Comparison of ENCODE assay signal across 18 cellular contexts in genomic region chr1:171418546-171418945, GRCh38.
DNase-seq lines count a peak whose midpoint lies in the region; ATAC-seq lines count a peak whose summit lies in the region.
"Had no signal": no experiment of that assay in that cellular context is flagged by ENCODE, and none has a peak within 500 bp of the region (broad histone marks: within the 10 kb centered on the region; RNA-seq: fewer than 3 reads in every experiment).

No MANE protein-coding gene starts in this region.

- H3K4me1 ChIP-seq in CD4-positive, alpha-beta memory T cell (ENCODE audit: insufficient read depth, low read length) = peaks cover 32% of the 10 kb centered on the region
- H3K4me1 ChIP-seq: BLaER1 treated with 17β-estradiol and CSF1 and Interleukin-3, amounts not matched to agents 10 nM and 100 nM had no signal

- peaks cover 0 to 2% of the 10 kb centered on the region in 2 donors for H3K36me3 Mint-ChIP-seq in CD4-positive, alpha-beta memory T cell
- H3K36me3 Mint-ChIP-seq in activated T-helper 17 cell treated with anti-CD3 and anti-CD28 coated beads, Interleukin-2, amount 50 U/mL, for 72 hours (ENCODE audit: low read depth) = no peaks in the 10 kb centered on the region
- no peaks in the 10 kb centered on the region for H3K36me3 Mint-ChIP-seq in stimulated activated effector memory CD8-positive, alpha-beta T cell treated with anti-CD3 and anti-CD28 coated beads, Interleukin-12 subunit alpha, Interleukin-12 subunit beta, amount 100 ng/mL, for 72 hours

- no peak overlapping the region for H3K27ac ChIP-seq in CD4-positive, alpha-beta memory T cell (ENCODE audit: low read depth, low read length)
- H3K27ac ChIP-seq: BLaER1 treated with 17β-estradiol and CSF1 and Interleukin-3, amounts not matched to agents 10 nM and 100 nM had no signal

- no peaks in the 10 kb centered on the region for H3K27me3 ChIP-seq in CD4-positive, alpha-beta memory T cell (ENCODE audit: insufficient read depth, low read length)
- H3K27me3 ChIP-seq: BLaER1 treated with 17β-estradiol and CSF1 and Interleukin-3, amounts not matched to agents 10 nM and 100 nM had no signal

- POLR2A ChIA-PET in CD4-positive, alpha-beta memory T cell (lab: Charles Lee; ENCODE audit: partially characterized antibody) = interaction anchor here (4.5 kb wide), 1 partner anchor 67 kb away, joined by 34 read pairs; the partner anchor contains the start of gene PRRC2C

- H3K9me3 Mint-ChIP-seq in CD4-positive, alpha-beta memory T cell = peaks cover 0 to 3% (median 0%) of the 10 kb centered on the region in 8 donors
- H3K9me3 Mint-ChIP-seq in activated T-helper 17 cell treated with anti-CD3 and anti-CD28 coated beads, Interleukin-2, amount 50 U/mL, for 72 hours = no peaks in the 10 kb centered on the region
- H3K9me3 Mint-ChIP-seq in stimulated activated effector memory CD8-positive, alpha-beta T cell treated with anti-CD3 and anti-CD28 coated beads, Interleukin-12 subunit alpha, Interleukin-12 subunit beta, amount 100 ng/mL, for 72 hours = no peaks in the 10 kb centered on the region
- H3K9me3 Mint-ChIP-seq in stimulated activated naive CD8-positive, alpha-beta T cell treated with anti-CD3 and anti-CD28 coated beads, Interleukin-15, amount 100 ng/mL, for 72 hours = peaks cover 0 to 10% of the 10 kb centered on the region in 2 donors
- H3K9me3 Mint-ChIP-seq: HFFc6 had no signal

- peak overlapping the region in 6 of 7 donors; percentile 25 to 85 (median 70) for H3K27ac Mint-ChIP-seq in CD4-positive, alpha-beta memory T cell
- peak overlapping the region; percentile 64 for H3K27ac Mint-ChIP-seq in activated T-helper 17 cell treated with anti-CD3 and anti-CD28 coated beads, Interleukin-2, amount 50 U/mL, for 72 hours
- peak overlapping the region; percentile 21 for H3K27ac Mint-ChIP-seq in stimulated activated effector memory CD8-positive, alpha-beta T cell treated with anti-CD3 and anti-CD28 coated beads, Interleukin-12 subunit alpha, Interleukin-12 subunit beta, amount 100 ng/mL, for 72 hours
- no peak overlapping the region for H3K27ac Mint-ChIP-seq in stimulated activated naive CD8-positive, alpha-beta T cell treated with anti-CD3 and anti-CD28 coated beads, Interleukin-15, amount 100 ng/mL, for 72 hours
- H3K27ac Mint-ChIP-seq: B cell, GM23338, HFFc6 had no signal

- peaks cover 21 to 35% (median 28%) of the 10 kb centered on the region in 4 donors for H3K4me1 Mint-ChIP-seq in CD4-positive, alpha-beta memory T cell
- H3K4me1 Mint-ChIP-seq in activated T-helper 17 cell treated with anti-CD3 and anti-CD28 coated beads, Interleukin-2, amount 50 U/mL, for 72 hours = peaks cover 13% of the 10 kb centered on the region
- H3K4me1 Mint-ChIP-seq in stimulated activated effector memory CD8-positive, alpha-beta T cell treated with anti-CD3 and anti-CD28 coated beads, Interleukin-12 subunit alpha, Interleukin-12 subunit beta, amount 100 ng/mL, for 72 hours = peaks cover 7% of the 10 kb centered on the region
- H3K4me1 Mint-ChIP-seq in stimulated activated naive CD8-positive, alpha-beta T cell treated with anti-CD3 and anti-CD28 coated beads, Interleukin-15, amount 100 ng/mL, for 72 hours = peaks cover 22% of the 10 kb centered on the region
- H3K4me1 Mint-ChIP-seq: B cell had no signal

- CTCF ChIA-PET in CD4-positive, alpha-beta memory T cell (lab: Charles Lee; ENCODE audit: partially characterized antibody) = interaction anchor here (1.4 kb wide), 1 partner anchor 68 kb away, joined by 3 read pairs; no protein-coding TSS in a partner anchor

- no peaks in the 10 kb centered on the region for H3K9me3 ChIP-seq in CD4-positive, alpha-beta memory T cell (ENCODE audit: control insufficient read depth in 1 of 2, low read length in 2 of 2)
- H3K9me3 ChIP-seq: BLaER1 treated with 17β-estradiol and CSF1 and Interleukin-3, amounts not matched to agents 10 nM and 100 nM had no signal

- H3K27me3 Mint-ChIP-seq in CD4-positive, alpha-beta memory T cell = no peaks in the 10 kb centered on the region
- no peaks in the 10 kb centered on the region for H3K27me3 Mint-ChIP-seq in activated T-helper 17 cell treated with anti-CD3 and anti-CD28 coated beads, Interleukin-2, amount 50 U/mL, for 72 hours
- peaks cover 6% of the 10 kb centered on the region for H3K27me3 Mint-ChIP-seq in stimulated activated naive CD8-positive, alpha-beta T cell treated with anti-CD3 and anti-CD28 coated beads, Interleukin-15, amount 100 ng/mL, for 72 hours

- no peak for DNase-seq in CD4-positive, alpha-beta memory T cell
- DNase-seq in NCI-H526 (lab: John Stamatoyannopoulos, UW) = peak; percentile 32 to 39
- DNase-seq in stimulated activated effector memory CD8-positive, alpha-beta T cell treated with anti-CD3 and anti-CD28 coated beads, Interleukin-12 subunit alpha, Interleukin-12 subunit beta, amount 100 ng/mL, for 72 hours (ENCODE audit: low spot score in 2 of 2) = no peak
- DNase-seq in stimulated activated naive CD8-positive, alpha-beta T cell treated with anti-CD3 and anti-CD28 coated beads, Interleukin-15, amount 100 ng/mL, for 72 hours = no peak
- no peak for DNase-seq in 8988T
- DNase-seq in DMS114 treated with DMSO at 0.1 percent for 48 hours (lab: John Stamatoyannopoulos, UW; ENCODE audit: unreplicated experiment) = no peak
- DNase-seq: DMS53, DND-41, EL, H7, HFFc6, KG1 had no signal

- no peaks in the 10 kb centered on the region for H3K36me3 ChIP-seq in CD4-positive, alpha-beta memory T cell (ENCODE audit: insufficient read depth, low read length)
- H3K36me3 ChIP-seq: BLaER1 treated with 17β-estradiol and CSF1 and Interleukin-3, amounts not matched to agents 10 nM and 100 nM had no signal

- ATAC-seq in activated T-helper 17 cell treated with anti-CD3 and anti-CD28 coated beads, Interleukin-2, amount 50 U/mL, for 72 hours (replicated peaks) = no peak
- no peak for ATAC-seq in stimulated activated effector memory CD8-positive, alpha-beta T cell treated with anti-CD3 and anti-CD28 coated beads, Interleukin-12 subunit alpha, Interleukin-12 subunit beta, amount 100 ng/mL, for 72 hours
- no peak for ATAC-seq in GM18873 (IDR thresholded peaks at IDR 0.05; ENCODE audit: low FRiP score, unreplicated experiment)
- no peak for ATAC-seq in stimulated activated naive CD8-positive, alpha-beta T cell treated with anti-CD3 and anti-CD28 coated beads, Interleukin-15, amount 100 ng/mL, for 72 hours
- ATAC-seq: GM23338, HCT116 had no signal

- H3K4me3 ChIP-seq in CD4-positive, alpha-beta memory T cell (ENCODE audit: low read length in 2 of 2) = no peak overlapping the region
- H3K4me3 ChIP-seq: BLaER1 treated with 17β-estradiol and CSF1 and Interleukin-3, amounts not matched to agents 10 nM and 100 nM; GM23338 had no signal

- intact Hi-C loops in CD4-positive, alpha-beta memory T cell (cut with micrococcal nuclease) = no loop called here

- peak overlapping the region in 3 of 8 donors; percentile 7 to 53 (median 22) for H3K4me3 Mint-ChIP-seq in CD4-positive, alpha-beta memory T cell
- H3K4me3 Mint-ChIP-seq in activated T-helper 17 cell treated with anti-CD3 and anti-CD28 coated beads, Interleukin-2, amount 50 U/mL, for 72 hours = no peak overlapping the region
- H3K4me3 Mint-ChIP-seq in stimulated activated effector memory CD8-positive, alpha-beta T cell treated with anti-CD3 and anti-CD28 coated beads, Interleukin-12 subunit alpha, Interleukin-12 subunit beta, amount 100 ng/mL, for 72 hours = no peak overlapping the region
- H3K4me3 Mint-ChIP-seq in stimulated activated naive CD8-positive, alpha-beta T cell treated with anti-CD3 and anti-CD28 coated beads, Interleukin-15, amount 100 ng/mL, for 72 hours = no peak overlapping the region
- H3K4me3 Mint-ChIP-seq: B cell, GM23338, HFFc6 had no signal

Comparison
In these comparisons a context has a peak if more than half of its experiments do, and no peak if none do; other contexts are left out.
1. DNase-seq: peak in NCI-H526 (2 of 2); none in CD4-positive, alpha-beta memory T cell (0 of 5), stimulated activated effector memory CD8-positive, alpha-beta T cell treated with anti-CD3 and anti-CD28 coated beads, Interleukin-12 subunit alpha, Interleukin-12 subunit beta, amount 100 ng/mL, for 72 hours (0 of 2), stimulated activated naive CD8-positive, alpha-beta T cell treated with anti-CD3 and anti-CD28 coated beads, Interleukin-15, amount 100 ng/mL, for 72 hours (0 of 2), 8988T (single experiment) and DMS114 treated with DMSO at 0.1 percent for 48 hours (single experiment).
2. H3K27ac Mint-ChIP-seq: peak in CD4-positive, alpha-beta memory T cell (6 of 7), activated T-helper 17 cell treated with anti-CD3 and anti-CD28 coated beads, Interleukin-2, amount 50 U/mL, for 72 hours (single experiment) and stimulated activated effector memory CD8-positive, alpha-beta T cell treated with anti-CD3 and anti-CD28 coated beads, Interleukin-12 subunit alpha, Interleukin-12 subunit beta, amount 100 ng/mL, for 72 hours (single experiment); none in stimulated activated naive CD8-positive, alpha-beta T cell treated with anti-CD3 and anti-CD28 coated beads, Interleukin-15, amount 100 ng/mL, for 72 hours (0 of 2).